Comparison of ENCODE assay signal across 34 cellular contexts in the genomic region with DNA sequence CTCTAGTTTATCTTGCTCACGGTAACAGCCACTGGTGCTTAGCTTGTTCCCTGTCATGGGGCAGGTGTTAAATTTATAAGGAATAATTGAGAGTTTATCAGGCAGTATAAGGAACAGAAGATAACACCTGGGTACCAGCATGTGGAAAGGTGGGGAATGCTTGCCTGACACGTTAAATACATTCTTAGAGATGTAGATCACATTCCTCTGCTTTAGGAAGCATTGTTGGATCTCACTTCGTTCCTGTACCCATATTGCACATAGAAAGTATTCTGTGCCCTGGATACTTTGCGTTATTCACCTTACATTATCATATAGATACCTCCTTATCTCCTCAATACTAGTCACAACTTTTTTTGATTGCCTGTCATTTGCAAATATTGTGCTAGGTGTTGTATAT.
"Had no signal": no experiment of that assay in that cellular context is flagged by ENCODE, and none has a peak within 500 bp of the region (broad histone marks: within the 10 kb centered on the region; RNA-seq: fewer than 3 reads in every experiment).

No MANE protein-coding gene starts in this region.

- FAIRE-seq: astrocyte, bronchial epithelial cell had no signal

- H3K9me3 ChIP-seq: adrenal gland, ascending aorta, body of pancreas, breast epithelium had no signal

- H3K27me3 ChIP-seq: adrenal gland, ascending aorta, body of pancreas, brain microvascular endothelial cell, breast epithelium, cardiac muscle cell had no signal

- H3K27ac ChIP-seq: adrenal gland, ascending aorta, body of pancreas, brain microvascular endothelial cell, breast epithelium, cardiac muscle cell had no signal

- H3K36me3 ChIP-seq: adrenal gland, ascending aorta, brain microvascular endothelial cell, breast epithelium, cardiac muscle cell had no signal

- DNase-seq: activated effector memory CD4-positive, alpha-beta T cell treated with anti-CD3 and anti-CD28 coated beads, Interleukin-2, amount 50 U/mL, for 16 hours; activated effector memory CD4-positive, alpha-beta T cell treated with Interleukin-2 at 50 U/mL for 16 hours; activated gamma-delta T cell; activated gamma-delta T cell treated with Interleukin-2 at 50 U/mL for 16 hours; activated naive CD4-positive, alpha-beta T cell; activated naive CD4-positive, alpha-beta T cell treated with anti-CD3 and anti-CD28 coated beads for 36 hours; activated naive CD4-positive, alpha-beta T cell treated with anti-CD3 and anti-CD28 coated beads, Interleukin-2, amount 10 ng/mL, durations not matched to agents 7 days and 5 days; activated naive CD4-positive, alpha-beta T cell treated with anti-CD3 and anti-CD28 coated beads, Interleukin-2, amount 50 U/mL, for 16 hours; activated naive CD4-positive, alpha-beta T cell treated with Interleukin-2 at 50 U/mL for 16 hours; activated naive CD8-positive, alpha-beta T cell treated with anti-CD3 and anti-CD28 coated beads for 36 hours; activated naive CD8-positive, alpha-beta T cell treated with anti-CD3 and anti-CD28 coated beads, Interleukin-2, amount 10 ng/mL, durations not matched to agents 7 days and 5 days; activated naive CD8-positive, alpha-beta T cell treated with anti-CD3 and anti-CD28 coated beads, Interleukin-2, amount 50 U/mL, for 24 hours; activated T-cell treated with anti-CD3 and anti-CD28 coated beads, Interleukin-2, amount 50 U/mL, for 1 hour; activated T-cell treated with anti-CD3 and anti-CD28 coated beads, Interleukin-2, amount 50 U/mL, for 24 hours; activated T-cell treated with anti-CD3 and anti-CD28 coated beads, Interleukin-2, amount 50 U/mL, for 4 hours; activated T-cell treated with anti-CD3 and anti-CD28 coated beads, Interleukin-2, amount 50 U/mL, for 48 hours; activated T-cell treated with anti-CD3 and anti-CD28 coated beads, Interleukin-2, amount 50 U/mL, for 72 hours; adrenal gland; amniotic stem cell; amygdala; anterior cingulate cortex; aorta; body of pancreas; brain microvascular endothelial cell; caudate nucleus; central memory CD4-positive, alpha-beta T cell; cerebellar nuclear complex had no signal

- H3K4me3 ChIP-seq: adrenal gland, ascending aorta, body of pancreas, breast epithelium, cardiac muscle cell had no signal

- ATAC-seq: activated naive CD4-positive, alpha-beta T cell treated with anti-CD3 and anti-CD28 coated beads, Interleukin-2, amount 50 U/mL, for 72 hours; activated naive CD8-positive, alpha-beta T cell treated with anti-CD3 and anti-CD28 coated beads, Interleukin-2, amount 50 U/mL, for 24 hours; activated T-cell treated with anti-CD3 and anti-CD28 coated beads, Interleukin-2, amount 50 U/mL, for 4 hours; activated T-cell treated with anti-CD3 and anti-CD28 coated beads, Interleukin-2, amount 50 U/mL, for 72 hours; activated T-helper 17 cell treated with anti-CD3 and anti-CD28 coated beads, Interleukin-2, amount 50 U/mL, for 72 hours; body of pancreas had no signal
